In the genomic region with DNA sequence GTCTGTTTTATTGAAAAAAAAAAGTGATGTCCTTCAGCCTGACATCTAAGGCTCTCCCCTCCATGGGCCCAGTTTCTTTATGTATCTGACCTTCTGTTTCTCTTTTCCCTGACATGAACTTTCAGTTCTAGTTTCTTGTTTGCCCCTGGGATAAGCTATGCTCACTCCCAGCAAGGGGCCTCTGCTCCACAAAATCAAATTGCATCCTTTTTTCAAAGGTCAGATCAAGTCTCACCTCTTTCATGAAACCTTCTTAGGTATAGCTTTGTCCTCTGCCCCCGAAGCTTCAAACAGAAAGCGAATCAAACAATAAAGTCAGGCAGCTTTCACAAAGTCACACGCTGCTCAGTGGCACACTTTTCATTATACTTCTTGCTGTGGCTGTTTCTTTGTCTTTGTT, we compare ENCODE assay signal across 36 cellular contexts. TPM values are rescaled to one million over a fixed set of nuclear protein-coding genes. Genes with fewer than 3 reads are reported as not detected.
"Had no signal": no experiment of that assay in that cellular context is flagged by ENCODE, and none has a peak within 500 bp of the region (broad histone marks: within the 10 kb centered on the region; RNA-seq: fewer than 3 reads in every experiment).

No MANE protein-coding gene starts in this region.

- H3K27me3 Mint-ChIP-seq: activated CD4-positive, alpha-beta memory T cell treated with anti-CD3 and anti-CD28 coated beads, Interleukin-2, amount 10 ng/mL, durations not matched to agents 7 days and 5 days; activated naive CD4-positive, alpha-beta T cell treated with anti-CD3 and anti-CD28 coated beads, Interleukin-2, amount 50 U/mL, for 24 hours; effector memory CD8-positive, alpha-beta T cell had no signal

- H3K4me1 ChIP-seq: adrenal gland, ascending aorta, testis had no signal

- ATAC-seq: activated CD4-positive, CD25-positive, alpha-beta regulatory T cell treated with anti-CD3 and anti-CD28 coated beads, Interleukin-2, amount 50 U/mL, for 24 hours; effector memory CD8-positive, alpha-beta T cell; left cardiac atrium; left ventricle myocardium superior; mucosa of descending colon; natural killer cell treated with Interleukin-12 subunit alpha and Interleukin-12 subunit beta and Interleukin-15 and Interleukin-18, amount 100 ng/mL, for 72 hours; sciatic nerve; stimulated activated effector memory CD8-positive, alpha-beta T cell treated with anti-CD3 and anti-CD28 coated beads, Interleukin-12 subunit alpha, Interleukin-12 subunit beta, amount 100 ng/mL, for 72 hours had no signal

- H3K36me3 ChIP-seq: adrenal gland, ascending aorta, cardiac muscle cell, neutrophil had no signal

- H3K9me3 Mint-ChIP-seq: activated naive CD4-positive, alpha-beta T cell treated with anti-CD3 and anti-CD28 coated beads, Interleukin-2, amount 50 U/mL, for 24 hours; brain; effector memory CD8-positive, alpha-beta T cell; natural killer cell treated with Interleukin-12 subunit alpha and Interleukin-12 subunit beta and Interleukin-15 and Interleukin-18, amount 100 ng/mL, for 72 hours; stimulated activated effector memory CD8-positive, alpha-beta T cell treated with anti-CD3 and anti-CD28 coated beads, Interleukin-12 subunit alpha, Interleukin-12 subunit beta, amount 100 ng/mL, for 72 hours had no signal

- H3K4me3 Mint-ChIP-seq: activated CD4-positive, alpha-beta memory T cell treated with anti-CD3 and anti-CD28 coated beads, Interleukin-2, amount 10 ng/mL, durations not matched to agents 7 days and 5 days; activated CD4-positive, alpha-beta T cell treated with anti-CD3 and anti-CD28 coated beads, Interleukin-2, amount 10 ng/mL, durations not matched to agents 7 days and 5 days; activated naive CD4-positive, alpha-beta T cell treated with anti-CD3 and anti-CD28 coated beads, Interleukin-2, amount 50 U/mL, for 24 hours; brain; effector memory CD8-positive, alpha-beta T cell; natural killer cell treated with Interleukin-12 subunit alpha and Interleukin-12 subunit beta and Interleukin-15 and Interleukin-18, amount 100 ng/mL, for 72 hours; stimulated activated effector memory CD8-positive, alpha-beta T cell treated with anti-CD3 and anti-CD28 coated beads, Interleukin-12 subunit alpha, Interleukin-12 subunit beta, amount 100 ng/mL, for 72 hours had no signal

- H3K4me1 Mint-ChIP-seq: activated CD4-positive, alpha-beta T cell treated with anti-CD3 and anti-CD28 coated beads, Interleukin-2, amount 10 ng/mL, durations not matched to agents 7 days and 5 days; brain had no signal

- H3K36me3 Mint-ChIP-seq: activated naive CD4-positive, alpha-beta T cell treated with anti-CD3 and anti-CD28 coated beads, Interleukin-2, amount 50 U/mL, for 24 hours; brain; natural killer cell treated with Interleukin-12 subunit alpha and Interleukin-12 subunit beta and Interleukin-15 and Interleukin-18, amount 100 ng/mL, for 72 hours; stimulated activated effector memory CD8-positive, alpha-beta T cell treated with anti-CD3 and anti-CD28 coated beads, Interleukin-12 subunit alpha, Interleukin-12 subunit beta, amount 100 ng/mL, for 72 hours had no signal

- H3K27me3 ChIP-seq: adrenal gland, ascending aorta, cardiac muscle cell, neutrophil, testis had no signal

- DNase-seq: activated CD4-positive, alpha-beta memory T cell treated with anti-CD3 and anti-CD28 coated beads, Interleukin-2, amount 10 ng/mL, durations not matched to agents 7 days and 5 days; activated CD4-positive, alpha-beta T cell treated with anti-CD3 and anti-CD28 coated beads, Interleukin-2, amount 10 ng/mL, durations not matched to agents 7 days and 5 days; adrenal gland; effector memory CD8-positive, alpha-beta T cell; foreskin fibroblast; head of caudate nucleus; hippocampal formation; left cardiac atrium; left ventricle myocardium superior; mucosa of descending colon; stimulated activated CD4-positive, alpha-beta T cell treated with anti-CD3 and anti-CD28 coated beads, Interleukin-12 subunit alpha, Interleukin-12 subunit beta, amount 100 ng/mL, for 4 hours; stimulated activated CD4-positive, alpha-beta T cell treated with anti-CD3 and anti-CD28 coated beads, Interleukin-4, amount 100 ng/mL, for 1 hour; T-helper 9 cell; testis; trophoblast cell had no signal

- H3K4me3 ChIP-seq: adrenal gland, ascending aorta, cardiac muscle cell, coronary artery, mucosa of descending colon, skin epidermis, testis had no signal

- H3K27ac ChIP-seq: adrenal gland, ascending aorta, cardiac muscle cell, coronary artery, neutrophil, skin epidermis, testis, VCaP had no signal

- H3K27ac Mint-ChIP-seq: activated CD4-positive, alpha-beta memory T cell treated with anti-CD3 and anti-CD28 coated beads, Interleukin-2, amount 10 ng/mL, durations not matched to agents 7 days and 5 days; activated CD4-positive, alpha-beta T cell treated with anti-CD3 and anti-CD28 coated beads, Interleukin-2, amount 10 ng/mL, durations not matched to agents 7 days and 5 days; activated naive CD4-positive, alpha-beta T cell treated with anti-CD3 and anti-CD28 coated beads, Interleukin-2, amount 50 U/mL, for 24 hours; brain; effector memory CD8-positive, alpha-beta T cell; natural killer cell treated with Interleukin-12 subunit alpha and Interleukin-12 subunit beta and Interleukin-15 and Interleukin-18, amount 100 ng/mL, for 72 hours; stimulated activated effector memory CD8-positive, alpha-beta T cell treated with anti-CD3 and anti-CD28 coated beads, Interleukin-12 subunit alpha, Interleukin-12 subunit beta, amount 100 ng/mL, for 72 hours had no signal

RNA-seq across cellular contexts. Expression of gene MAP3K19, which starts 23.4 kb away (rescaled TPM):
- total RNA-seq: activated CD4-positive, alpha-beta memory T cell treated with anti-CD3 and anti-CD28 coated beads, Interleukin-2, amount 10 ng/mL, durations not matched to agents 7 days and 5 days; activated CD4-positive, alpha-beta T cell treated with anti-CD3 and anti-CD28 coated beads, Interleukin-2, amount 10 ng/mL, durations not matched to agents 7 days and 5 days; adrenal gland; ascending aorta; cardiac muscle cell; left cardiac atrium; left ventricle myocardium superior; lung microvascular endothelial cell; mesenteric fat pad; mucosa of descending colon; myocyte; natural killer cell treated with Interleukin-12 subunit alpha and Interleukin-12 subunit beta and Interleukin-15 and Interleukin-18, amount 100 ng/mL, for 72 hours; osteocyte; posterior vena cava; renal cortical epithelial cell; T-helper 1 cell treated with Interleukin-12 subunit alpha and Interleukin-12 subunit beta and Interleukin-4 antibody, amounts not matched to agents 30 ng/mL and 1 ng/mL, for 36 hours had no signal
- polyA plus RNA-seq: adrenal gland, cardiac muscle cell, esophagus, keratinocyte had no signal
